8 cellular contexts compared by ENCODE assay signal in the genomic region with DNA sequence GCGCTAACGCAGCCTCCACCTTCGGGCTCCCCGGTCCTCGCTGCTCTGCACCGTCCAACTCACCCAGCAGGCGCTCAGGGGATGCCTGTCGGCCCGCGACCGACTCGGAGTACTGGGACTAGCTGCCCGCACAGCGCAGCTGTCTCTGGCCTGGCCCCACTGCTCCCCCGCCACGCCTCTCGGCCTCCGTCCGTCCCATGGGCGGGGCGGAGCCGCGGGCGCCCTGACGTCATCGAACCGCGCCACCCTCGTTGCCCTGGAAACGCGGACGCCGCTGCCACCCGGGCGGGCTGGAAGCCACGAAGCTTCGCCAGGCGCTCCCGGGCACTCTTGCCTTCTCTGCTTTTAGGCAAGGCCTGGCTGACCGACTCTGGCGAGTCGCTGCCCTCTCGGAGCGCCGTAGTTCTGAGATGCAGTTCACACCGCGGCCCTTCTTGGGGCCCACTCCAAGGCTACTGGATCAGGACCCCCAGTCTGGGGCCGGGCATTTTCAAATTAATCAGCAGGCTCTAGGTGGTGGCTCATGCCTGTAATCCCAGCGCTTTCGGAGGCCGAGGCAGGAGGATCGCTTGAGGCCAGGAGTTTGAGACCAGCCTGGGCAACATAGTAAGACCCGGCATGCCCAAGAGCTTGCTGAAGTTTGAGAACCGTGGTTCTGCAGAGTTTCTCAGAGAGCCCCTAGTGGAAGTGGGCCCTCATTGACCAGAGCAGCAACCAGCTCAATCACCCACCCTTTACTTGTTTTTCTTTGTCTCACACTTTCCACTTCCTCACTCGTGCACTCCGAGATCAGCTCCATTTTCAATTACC. TPM values are rescaled to one million over a fixed set of nuclear protein-coding genes. Genes with fewer than 3 reads are reported as not detected.
DNase-seq lines count a peak whose midpoint lies in the region; TF ChIP-seq lines count a peak whose summit lies in the region.

No MANE protein-coding gene starts in this region.

- no peaks in the 10 kb centered on the region for H3K36me3 ChIP-seq in HAP-1 (replicated peaks)
- no peaks in the 10 kb centered on the region for H3K36me3 ChIP-seq in neuron (ENCODE audit: insufficient read depth, low read length)
- peaks cover 0 to 5% (median 0%) of the 10 kb centered on the region in 5 donors for H3K36me3 ChIP-seq in subcutaneous abdominal adipose tissue (ENCODE audit: control insufficient read depth in 5 of 5, insufficient read depth in 5 of 5, low read length in 5 of 5)

- in situ Hi-C loops in HAP-1 (cut with MboI; ENCODE audit: low sequenced_read_pairs), result no loop called here

- H3K27ac ChIP-seq in subcutaneous abdominal adipose tissue (ENCODE audit: low read depth, low read length), result peak overlapping the region; percentile 70

- H2AFZ ChIP-seq in neuron (ENCODE audit: low read depth, low read length), result peak overlapping the region; percentile 13

- no peaks in the 10 kb centered on the region; the same call in none of the 2 replicates for H3K4me1 ChIP-seq in HAP-1
- H3K4me1 ChIP-seq in neuron (ENCODE audit: insufficient read depth, low read length), result peaks cover 3% of the 10 kb centered on the region
- H3K4me1 ChIP-seq in subcutaneous abdominal adipose tissue (ENCODE audit: control insufficient read depth in 5 of 5, insufficient read depth in 5 of 5, low read length in 5 of 5), result peaks cover 6 to 21% (median 20%) of the 10 kb centered on the region in 5 donors

- peak; percentile 48 for TF ChIP-seq CTCF in foreskin fibroblast (IDR thresholded peaks at IDR 0.05; ENCODE audit: low read depth, low read length)

- peak overlapping the region in 4 of 5 donors; percentile 36 to 90 (median 69) for H3K9ac ChIP-seq in subcutaneous abdominal adipose tissue (ENCODE audit: low read length in 5 of 5)

- H3K27me3 ChIP-seq in HAP-1 (ENCODE audit: low read depth) (no peaks in the 10 kb centered on the region), neuron (ENCODE audit: insufficient read depth, low read length) (no peaks in the 10 kb centered on the region), subcutaneous abdominal adipose tissue (ENCODE audit: control insufficient read depth in 5 of 5, insufficient read depth in 4 of 5, low read length in 5 of 5) (no peaks in the 10 kb centered on the region)

- DNase-seq in GM04504 (ENCODE audit: low read depth), result peak; percentile 67
- peak; percentile 63 to 92 for DNase-seq in HAP-1 (ENCODE audit: low spot score in 2 of 2)
- DNase-seq in M059J (ENCODE audit: low read depth), result peak; percentile 82
- DNase-seq in SHP77 treated with DMSO at 0.1 percent for 48 hours (lab: John Stamatoyannopoulos, UW), result peak; percentile 6
- peak; percentile 89 for DNase-seq in activated gamma-delta T cell treated with Interleukin-2 at 50 U/mL for 16 hours
- DNase-seq in foreskin fibroblast, result peak; percentile 84 to 96

- H3K9me3 ChIP-seq in HAP-1, result no peaks in the 10 kb centered on the region
- H3K9me3 ChIP-seq in neuron (ENCODE audit: low read length), result no peaks in the 10 kb centered on the region
- no peaks in the 10 kb centered on the region for H3K9me3 ChIP-seq in subcutaneous abdominal adipose tissue (ENCODE audit: control insufficient read depth in 5 of 5, low read length in 5 of 5)

- peak overlapping the region; percentile 59 for H3K4me3 ChIP-seq in HAP-1
- H3K4me3 ChIP-seq in foreskin fibroblast (ENCODE audit: low read depth in 1 of 2, low read length in 2 of 2), result peak overlapping the region; percentile 66 to 87
- peak overlapping the region; percentile 93 for H3K4me3 ChIP-seq in neuron (ENCODE audit: low read length)
- peak overlapping the region; percentile 61 to 89 (median 78) for H3K4me3 ChIP-seq in subcutaneous abdominal adipose tissue (ENCODE audit: low read depth in 1 of 5, low read length in 5 of 5)

RNA-seq across cellular contexts. Expression of a gene that starts 12.0 kb away (rescaled TPM):
- total RNA-seq in M059J (2014; rRNA removed; shearing (Covaris generic)), result 16.1 and 24.1 TPM in 2 replicates

RNA-seq across cellular contexts. Expression of a gene that starts 12.1 kb away (rescaled TPM):
- total RNA-seq in M059J (2014; rRNA removed; shearing (Covaris generic)), result 5.3 and 8.7 TPM in 2 replicates

Comparison
In these comparisons a context has a peak if more than half of its experiments do, and no peak if none do; other contexts are left out.
1. Peak in every context shown above with its lines: DNase-seq, H3K4me3 ChIP-seq and H3K27ac ChIP-seq.
2. DNase-seq: peak in every context shown above with its lines; median percentile 90 in foreskin fibroblast; 89 in activated gamma-delta T cell treated with Interleukin-2 at 50 U/mL for 16 hours; 82 in M059J; 78 in HAP-1; 67 in GM04504; 6 in SHP77 treated with DMSO at 0.1 percent for 48 hours.